Comparison of ENCODE assay signal across 9 cellular contexts in genomic region chr10:113027574-113028392, GRCh38.
A peak's percentile ranks its signal among the peaks of the same experiment; 100 is the strongest.
DNase-seq lines count a peak whose midpoint lies in the region; ATAC-seq and TF ChIP-seq lines count a peak whose summit lies in the region.
"Had no signal": no experiment of that assay in that cellular context is flagged by ENCODE, and none has a peak within 500 bp of the region (broad histone marks: within the 10 kb centered on the region; RNA-seq: fewer than 3 reads in every experiment).

No MANE protein-coding gene starts in this region.

- peaks cover 11% of the 10 kb centered on the region for H3K4me1 Mint-ChIP-seq in CD8-positive, alpha-beta T cell (ENCODE audit: low read depth)

- intact Hi-C loops in ascending aorta (cut with DNase I) (loop anchor here (2.0 kb wide), 1 partner anchor 77 kb away; the partner anchor contains the start of gene TCF7L2), heart right ventricle (cut with DNase I) (loop anchor here in 1 of 10 donors (5.0 kb wide), 2 partner anchors 35 to 75 kb away; partner anchors contain the start of gene TCF7L2), sciatic nerve (cut with DNase I) (no loop called here), posterior cingulate gyrus (cut with DNase I) (no loop called here)
- intact Hi-C loops in CD8-positive, alpha-beta T cell (cut with DNase I, micrococcal nuclease): no loop called here

- 34 to 39% methylated on average over 13 of the region's 13 CpGs for WGBS in heart right ventricle, 2 donors

- H3K4me1 ChIP-seq in HAP-1 (peaks cover 21% of the 10 kb centered on the region), ascending aorta (peaks cover 12 to 56% of the 10 kb centered on the region in 2 donors), heart right ventricle (peaks cover 12 to 52% (median 36%) of the 10 kb centered on the region in 9 donors)
- H3K4me1 ChIP-seq in CD8-positive, alpha-beta T cell (ENCODE audit: insufficient read depth, low read length): no peaks in the 10 kb centered on the region

- ATAC-seq in heart right ventricle: peak; percentile 44 to 65 (median 53)
- ATAC-seq in sciatic nerve: peak; percentile 57
- no peak for ATAC-seq in CD8-positive, alpha-beta T cell

- H3K27ac Mint-ChIP-seq in CD8-positive, alpha-beta T cell: no peak overlapping the region

- H3K27me3 Mint-ChIP-seq in CD8-positive, alpha-beta T cell (ENCODE audit: low read depth): peaks cover 5% of the 10 kb centered on the region

- in situ Hi-C loops in HAP-1 (cut with MboI; ENCODE audit: low sequenced_read_pairs): no loop called here

- H3K4me3 Mint-ChIP-seq in CD8-positive, alpha-beta T cell: no peak overlapping the region

- H3K27ac ChIP-seq in ascending aorta (peak overlapping the region; percentile 66 to 81), heart right ventricle (peak overlapping the region in 8 of 10 donors; percentile 14 to 82 (median 52))
- no peak overlapping the region for H3K27ac ChIP-seq in CD8-positive, alpha-beta T cell (ENCODE audit: low read depth, low read length)

- H3K4me3 ChIP-seq in HAP-1 (no peak overlapping the region), ascending aorta (peak overlapping the region; percentile 25 to 29), heart right ventricle (peak overlapping the region in 2 of 10 donors; percentile 16 to 26)
- H3K4me3 ChIP-seq in CD8-positive, alpha-beta T cell (ENCODE audit: low read depth, low read length): no peak overlapping the region

- H3K9me3 ChIP-seq in HAP-1: no peaks in the 10 kb centered on the region
- H3K9me3 ChIP-seq in ascending aorta: no peaks in the 10 kb centered on the region
- H3K9me3 ChIP-seq in heart right ventricle: no peaks in the 10 kb centered on the region
- no peaks in the 10 kb centered on the region for H3K9me3 ChIP-seq in CD8-positive, alpha-beta T cell (ENCODE audit: low read length)

- CTCF ChIA-PET in CD8-positive, alpha-beta T cell (lab: Charles Lee): no interaction called here

- peak; percentile 61 for DNase-seq in HAP-1 (ENCODE audit: low spot score in 2 of 2)
- DNase-seq in ascending aorta (ENCODE audit: low spot score in 2 of 2): no peak
- no peak for DNase-seq in heart right ventricle
- DNase-seq in sciatic nerve (ENCODE audit: low spot score): no peak
- DNase-seq in CD8-positive, alpha-beta T cell: no peak
- no peak for DNase-seq in HPDE6-E6E7 (ENCODE audit: extremely low spot score)
- no peak for DNase-seq in stimulated activated CD4-positive, alpha-beta T cell treated with anti-CD3 and anti-CD28 coated beads, Interleukin-2, amount 100 ng/mL, for 24 hours
- DNase-seq in posterior cingulate gyrus: no peak
- DNase-seq: NK-92 treated with Interleukin-12 subunit alpha and Interleukin-12 subunit beta, amount 100 ng/mL, for 24 hours had no signal

- H3K36me3 Mint-ChIP-seq in CD8-positive, alpha-beta T cell: no peaks in the 10 kb centered on the region

- H3K36me3 ChIP-seq in HAP-1 (replicated peaks) (no peaks in the 10 kb centered on the region), ascending aorta (no peaks in the 10 kb centered on the region), heart right ventricle (no peaks in the 10 kb centered on the region)
- H3K36me3 ChIP-seq in CD8-positive, alpha-beta T cell (ENCODE audit: insufficient read depth, low read length): no peaks in the 10 kb centered on the region

- H3K27me3 ChIP-seq in HAP-1 (ENCODE audit: low read depth) (no peaks in the 10 kb centered on the region), ascending aorta (no peaks in the 10 kb centered on the region), heart right ventricle (no peaks in the 10 kb centered on the region)
- H3K27me3 ChIP-seq in CD8-positive, alpha-beta T cell (ENCODE audit: insufficient read depth, low read length): no peaks in the 10 kb centered on the region

- TF ChIP-seq CTCF in ascending aorta (IDR thresholded peaks at IDR 0.05) (no peak), heart right ventricle (IDR thresholded peaks at IDR 0.05) (no peak)
- no peak for TF ChIP-seq CTCF in CD8-positive, alpha-beta T cell (IDR thresholded peaks at IDR 0.05)

- H3K9me3 Mint-ChIP-seq in CD8-positive, alpha-beta T cell: no peaks in the 10 kb centered on the region

- POLR2A ChIA-PET in CD8-positive, alpha-beta T cell (lab: Charles Lee): no interaction called here

Comparison
In these comparisons a context has a peak if more than half of its experiments do, and no peak if none do; other contexts are left out.
1. DNase-seq: peak in HAP-1 (2 of 2); none in ascending aorta (0 of 2), heart right ventricle (0 of 2), sciatic nerve (single experiment), CD8-positive, alpha-beta T cell (0 of 7), HPDE6-E6E7 (single experiment), stimulated activated CD4-positive, alpha-beta T cell treated with anti-CD3 and anti-CD28 coated beads, Interleukin-2, amount 100 ng/mL, for 24 hours (0 of 2) and posterior cingulate gyrus (0 of 10).
2. H3K4me3 ChIP-seq: peak in ascending aorta (2 of 2); none in HAP-1 (single experiment) and CD8-positive, alpha-beta T cell (single experiment).